ENCODE assay signal across 13 cellular contexts in the genomic region with DNA sequence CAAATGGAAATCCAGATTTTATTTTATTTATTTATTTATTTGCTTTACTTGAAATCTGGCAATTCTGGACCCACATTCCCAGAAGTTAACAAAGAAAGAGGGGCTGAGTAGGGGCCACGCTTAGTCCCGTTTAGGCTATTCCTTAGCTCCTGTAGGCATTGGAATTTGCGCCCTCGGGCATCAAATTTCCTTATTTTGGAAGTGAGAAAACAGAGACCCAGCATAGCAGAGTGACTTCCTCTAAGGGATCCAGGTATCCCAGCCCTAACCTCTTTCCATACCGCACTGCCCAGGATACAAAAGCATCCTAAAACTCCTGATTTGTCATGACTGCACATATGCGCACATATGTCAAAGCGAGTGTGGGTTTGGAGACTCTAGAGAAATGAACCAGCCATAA. TPM values are rescaled to one million over a fixed set of nuclear protein-coding genes. Genes with fewer than 3 reads are reported as not detected.
"Had no signal": no experiment of that assay in that cellular context is flagged by ENCODE, and none has a peak within 500 bp of the region (broad histone marks: within the 10 kb centered on the region; RNA-seq: fewer than 3 reads in every experiment).

No MANE protein-coding gene starts in this region.

- H3K9me3 Mint-ChIP-seq: activated naive CD4-positive, alpha-beta T cell treated with anti-CD3 and anti-CD28 coated beads, Interleukin-2, amount 50 U/mL, for 72 hours; activated T-cell treated with anti-CD3 and anti-CD28 coated beads, Interleukin-2, amount 50 U/mL, for 4 hours had no signal

- H3K4me1 ChIP-seq: pancreas, sigmoid colon had no signal

- H3K9me3 ChIP-seq: pancreas, sigmoid colon, spleen, stomach, thoracic aorta had no signal

- DNase-seq: activated CD4-positive, alpha-beta T cell treated with anti-CD3 and anti-CD28 coated beads, Interleukin-2, amount 50 U/mL, for 48 hours; activated CD4-positive, CD25-positive, alpha-beta regulatory T cell treated with anti-CD3 and anti-CD28 coated beads, Interleukin-2, amount 50 U/mL, for 72 hours; activated gamma-delta T cell; activated T-cell treated with anti-CD3 and anti-CD28 coated beads, Interleukin-2, amount 50 U/mL, for 4 hours; amniotic stem cell; foreskin keratinocyte; glutamatergic neuron; sigmoid colon; spleen; stomach had no signal

- H3K36me3 ChIP-seq: pancreas, sigmoid colon, spleen, stomach, thoracic aorta had no signal

- H3K27ac ChIP-seq: pancreas, sigmoid colon had no signal

- H3K36me3 Mint-ChIP-seq: activated naive CD4-positive, alpha-beta T cell treated with anti-CD3 and anti-CD28 coated beads, Interleukin-2, amount 50 U/mL, for 72 hours had no signal

- H3K27me3 ChIP-seq: foreskin keratinocyte, pancreas, sigmoid colon, spleen, stomach had no signal

RNA-seq across cellular contexts. Expression of a gene that starts 38.5 kb away (rescaled TPM):
- total RNA-seq: activated naive CD4-positive, alpha-beta T cell treated with anti-CD3 and anti-CD28 coated beads, Interleukin-2, amount 50 U/mL, for 72 hours; activated T-cell treated with anti-CD3 and anti-CD28 coated beads, Interleukin-2, amount 50 U/mL, for 4 hours had no signal
